ENCODE assay signal across 9 cellular contexts in genomic region chr19:16025108-16026101, GRCh38. TPM values are rescaled to one million over a fixed set of nuclear protein-coding genes. Genes with fewer than 3 reads are reported as not detected.
DNase-seq lines count a peak whose midpoint lies in the region; ATAC-seq and TF ChIP-seq lines count a peak whose summit lies in the region.
"Had no signal": no experiment of that assay in that cellular context is flagged by ENCODE, and none has a peak within 500 bp of the region (broad histone marks: within the 10 kb centered on the region; RNA-seq: fewer than 3 reads in every experiment).

No MANE protein-coding gene starts in this region.

- no peaks in the 10 kb centered on the region for H3K9me3 ChIP-seq in osteoblast (ENCODE audit: low read depth, low read length)

- no peak overlapping the region for H2AFZ ChIP-seq in osteoblast (ENCODE audit: low read length)

- H3K4me3 ChIP-seq in osteoblast (ENCODE audit: insufficient read depth, low read length): no peak overlapping the region

- H3K79me2 ChIP-seq in osteoblast (ENCODE audit: insufficient read depth, low read length): no peaks in the 10 kb centered on the region

- peak; percentile 73 for TF ChIP-seq CTCF in osteoblast (IDR thresholded peaks at IDR 0.05; ENCODE audit: extremely low read depth, low read depth, low read length)

- no peaks in the 10 kb centered on the region for H3K36me3 ChIP-seq in osteoblast (ENCODE audit: insufficient read depth, low read length)

- H3K4me1 ChIP-seq in osteoblast (ENCODE audit: insufficient read depth, low read length): no peaks in the 10 kb centered on the region

- DNase-seq in DMS 273 (lab: John Stamatoyannopoulos, UW; ENCODE audit: unreplicated experiment) (peak; percentile 54), DMS 273 treated with DMSO at 0.1 percent for 48 hours (lab: John Stamatoyannopoulos, UW) (no peak), NCI-H460 (ENCODE audit: extremely low read depth, low read depth) (peak; percentile 48), dermis blood vessel endothelial cell (peak; percentile 71), osteoblast (ENCODE audit: insufficient read length, low spot score, missing footprints) (peak; percentile 99), NCI-H69 (lab: John Stamatoyannopoulos, UW) (no peak), NCI-H774 (lab: John Stamatoyannopoulos, UW) (no peak)

- H3K27ac ChIP-seq in osteoblast (ENCODE audit: low read depth, low read length): no peak overlapping the region
- H3K27ac ChIP-seq: 22Rv1 had no signal

- H3K27me3 ChIP-seq in osteoblast (ENCODE audit: insufficient read depth, low read length): no peaks in the 10 kb centered on the region

- no peak overlapping the region for H3K4me2 ChIP-seq in osteoblast (ENCODE audit: insufficient read depth, low read length)

- no peak for ATAC-seq in HG02623 (IDR thresholded peaks at IDR 0.05; ENCODE audit: unreplicated experiment)

- no peaks in the 10 kb centered on the region for H4K20me1 ChIP-seq in osteoblast (ENCODE audit: insufficient read depth, low read length)

RNA-seq across cellular contexts. Expression of gene TPM4, which starts 50.9 kb away (rescaled TPM):
- 562 and 586 TPM in 2 replicates for total RNA-seq in NCI-H460 (2014; rRNA removed; shearing (Covaris generic))
- 183 and 206 TPM in 2 replicates for polyA plus RNA-seq in NCI-H460 (2014; cell fraction: nucleus; rRNA removed)
- total RNA-seq in dermis blood vessel endothelial cell (533 and 897 TPM in 2 replicates), osteoblast (1,233 and 1,325 TPM in 2 replicates)

Comparison
In these comparisons a context has a peak if more than half of its experiments do, and no peak if none do; other contexts are left out.
1. DNase-seq: peak in DMS 273 (single experiment), NCI-H460 (single experiment), dermis blood vessel endothelial cell (single experiment) and osteoblast (single experiment); none in DMS 273 treated with DMSO at 0.1 percent for 48 hours (single experiment), NCI-H69 (single experiment) and NCI-H774 (single experiment).